Comparison of ENCODE assay signal across 18 cellular contexts in genomic region chr20:20827992-20828597, GRCh38.
DNase-seq lines count a peak whose midpoint lies in the region; ATAC-seq and TF ChIP-seq lines count a peak whose summit lies in the region.
"Had no signal": no experiment of that assay in that cellular context is flagged by ENCODE, and none has a peak within 500 bp of the region (broad histone marks: within the 10 kb centered on the region; RNA-seq: fewer than 3 reads in every experiment).

No MANE protein-coding gene starts in this region.

- no peaks in the 10 kb centered on the region for H3K27me3 ChIP-seq in H7 (ENCODE audit: control insufficient read depth, insufficient read depth, low read length)
- H3K27me3 ChIP-seq in lower lobe of right lung (ENCODE audit: low read depth) = no peaks in the 10 kb centered on the region
- H3K27me3 ChIP-seq in effector memory CD4-positive, alpha-beta T cell (replicated peaks; ENCODE audit: control insufficient read depth, insufficient read depth, low read length, poor library complexity, severe bottlenecking) = peaks cover 4% of the 10 kb centered on the region

- ATAC-seq in lower lobe of right lung = no peak
- ATAC-seq: A549, Right ventricle myocardium inferior, SK-N-SH treated with all-trans-retinoic acid at 6 μM for 48 hours had no signal

- intact Hi-C loops in lower lobe of right lung (cut with DNase I) = loop anchor here (10.0 kb wide), 1 partner anchor 163 kb away; no protein-coding TSS in a partner anchor

- H3K4me3 ChIP-seq in H7 (ENCODE audit: insufficient read depth, low read depth, low read length) = no peak overlapping the region
- H3K4me3 ChIP-seq in lower lobe of right lung = no peak overlapping the region
- no peak overlapping the region for H3K4me3 ChIP-seq in effector memory CD4-positive, alpha-beta T cell (ENCODE audit: insufficient read depth, low read depth, low read length, poor library complexity, severe bottlenecking)
- H3K4me3 ChIP-seq: A549; BLaER1 treated with 17β-estradiol and CSF1 and Interleukin-3, amounts not matched to agents 10 nM and 100 nM; Peyer's patch had no signal

- no peak overlapping the region for H3K27ac ChIP-seq in lower lobe of right lung
- H3K27ac ChIP-seq in effector memory CD4-positive, alpha-beta T cell (ENCODE audit: insufficient read depth, low read length, poor library complexity, severe bottlenecking) = no peak overlapping the region
- H3K27ac ChIP-seq: A549; BLaER1 treated with 17β-estradiol and CSF1 and Interleukin-3, amounts not matched to agents 10 nM and 100 nM; Peyer's patch had no signal

- H3K36me3 ChIP-seq in H7 (replicated peaks; ENCODE audit: control insufficient read depth, insufficient read depth, low read length) (no peaks in the 10 kb centered on the region), lower lobe of right lung (no peaks in the 10 kb centered on the region)
- no peaks in the 10 kb centered on the region for H3K36me3 ChIP-seq in effector memory CD4-positive, alpha-beta T cell (ENCODE audit: control insufficient read depth, insufficient read depth, low read length)
- H3K36me3 ChIP-seq: BLaER1 treated with 17β-estradiol and CSF1 and Interleukin-3, amounts not matched to agents 10 nM and 100 nM; Peyer's patch had no signal

- DNase-seq in NCI-H345 (lab: John Stamatoyannopoulos, UW) = peak; percentile 13
- no peak for DNase-seq in NCI-H345 treated with DMSO at 0.1 percent for 48 hours (lab: John Stamatoyannopoulos, UW; ENCODE audit: unreplicated experiment)
- peak; percentile 8 for DNase-seq in H7
- DNase-seq in NCI-H2171 treated with DMSO at 0.1 percent for 48 hours (lab: John Stamatoyannopoulos, UW) = peak; percentile 85
- peak; percentile 14 for DNase-seq in SHP77 treated with DMSO at 0.1 percent for 48 hours (lab: John Stamatoyannopoulos, UW)
- DNase-seq in lower lobe of right lung = no peak
- no peak for DNase-seq in effector memory CD4-positive, alpha-beta T cell
- no peak for DNase-seq in hepatic stellate cell (ENCODE audit: low spot score)
- DNase-seq: CD8-positive, alpha-beta memory T cell; HFFc6; MM.1S; NCI-H1092 treated with DMSO at 0.1 percent for 48 hours; NCI-H1930; Peyer's patch had no signal

- peaks cover 4% of the 10 kb centered on the region for H3K4me1 ChIP-seq in lower lobe of right lung
- H3K4me1 ChIP-seq in effector memory CD4-positive, alpha-beta T cell (ENCODE audit: control insufficient read depth, insufficient read depth, low read length, poor library complexity, severe bottlenecking) = no peaks in the 10 kb centered on the region
- H3K4me1 ChIP-seq: A549 had no signal

- no peak for TF ChIP-seq CTCF in lower lobe of right lung (IDR thresholded peaks at IDR 0.05)

- no peaks in the 10 kb centered on the region for H3K9me3 ChIP-seq in lower lobe of right lung
- H3K9me3 ChIP-seq in effector memory CD4-positive, alpha-beta T cell (ENCODE audit: control insufficient read depth, low read length) = no peaks in the 10 kb centered on the region
- H3K9me3 ChIP-seq: Peyer's patch had no signal

Comparison
In these comparisons a context has a peak if more than half of its experiments do, and no peak if none do; other contexts are left out.
1. DNase-seq: peak in NCI-H345 (single experiment), H7 (single experiment), NCI-H2171 treated with DMSO at 0.1 percent for 48 hours (single experiment) and SHP77 treated with DMSO at 0.1 percent for 48 hours (single experiment); none in NCI-H345 treated with DMSO at 0.1 percent for 48 hours (single experiment), lower lobe of right lung (single experiment), effector memory CD4-positive, alpha-beta T cell (0 of 3) and hepatic stellate cell (single experiment).